ENCODE assay signal across 28 cellular contexts in the genomic region with DNA sequence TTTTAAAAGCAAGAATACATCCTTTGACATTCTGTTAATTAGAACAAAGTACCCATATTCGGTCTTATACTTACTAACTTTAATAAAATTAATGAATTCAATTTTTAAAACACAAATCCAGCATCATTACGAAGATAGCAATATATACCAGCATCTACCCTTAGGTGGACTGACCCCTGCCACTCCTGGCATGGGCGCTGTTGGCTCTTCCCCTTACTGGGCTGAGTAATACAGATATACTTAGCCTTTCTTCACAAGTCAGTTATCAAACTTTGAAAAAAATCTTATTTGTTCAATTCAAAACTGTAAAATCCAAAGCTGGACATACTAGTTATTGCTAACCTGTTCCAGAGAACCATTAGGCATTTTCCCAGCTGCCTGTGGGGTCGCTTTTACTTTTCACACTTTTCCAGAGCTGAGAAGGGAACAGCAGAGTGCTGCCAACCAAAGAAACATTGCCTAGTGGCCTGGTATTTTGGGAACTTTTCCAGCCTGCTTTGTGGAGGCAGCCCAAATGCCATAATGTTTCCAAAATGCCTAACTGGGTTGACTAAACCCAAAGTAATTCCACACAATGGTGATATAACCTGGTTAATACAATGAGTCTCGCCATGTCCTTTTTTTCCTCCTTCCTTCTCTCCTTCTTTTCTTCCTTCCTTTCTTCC.
"Had no signal": no experiment of that assay in that cellular context is flagged by ENCODE, and none has a peak within 500 bp of the region (broad histone marks: within the 10 kb centered on the region; RNA-seq: fewer than 3 reads in every experiment).

No MANE protein-coding gene starts in this region.

- DNase-seq: heart right ventricle; islet precursor cell; kidney glomerular epithelial cell; left cardiac atrium; lower lobe of right lung; mammary epithelial cell; mesendoderm; naive B cell; natural killer cell; nephron progenitor cell; ovary; stimulated activated CD4-positive, alpha-beta T cell treated with anti-CD3 and anti-CD28 coated beads, Interleukin-12 subunit alpha, Interleukin-12 subunit beta, amount 100 ng/mL, for 4 hours; stimulated activated CD4-positive, alpha-beta T cell treated with anti-CD3 and anti-CD28 coated beads, Interleukin-15, amount 100 ng/mL, for 24 hours; stimulated activated CD4-positive, alpha-beta T cell treated with anti-CD3 and anti-CD28 coated beads, Interleukin-4, amount 100 ng/mL, for 24 hours; stimulated activated naive CD4-positive, alpha-beta T cell; tibial artery; trophoblast cell; upper lobe of right lung had no signal

- H3K9ac ChIP-seq: neural progenitor cell had no signal

- H3K9me3 ChIP-seq: heart right ventricle, lower lobe of right lung, neutrophil, ovary, right atrium auricular region, suprapubic skin, thoracic aorta, tibial artery, upper lobe of right lung had no signal

- H3K36me3 ChIP-seq: heart right ventricle, lower lobe of right lung, neural progenitor cell, neutrophil, ovary, right atrium auricular region, suprapubic skin, thoracic aorta, tibial artery, upper lobe of right lung had no signal

- H3K4me3 ChIP-seq: heart right ventricle, hepatocyte, lower lobe of right lung, neural progenitor cell, ovary, right atrium auricular region, skin epidermis, suprapubic skin, thoracic aorta, tibial artery, upper lobe of right lung had no signal

- H3K4me1 ChIP-seq: lower lobe of right lung, neural progenitor cell, suprapubic skin, upper lobe of right lung had no signal

- ATAC-seq: left lobe of liver; lower lobe of right lung; natural killer cell; sciatic nerve; stimulated activated effector memory CD8-positive, alpha-beta T cell treated with anti-CD3 and anti-CD28 coated beads, Interleukin-12 subunit alpha, Interleukin-12 subunit beta, amount 100 ng/mL, for 72 hours; upper lobe of right lung had no signal

- H3K27me3 ChIP-seq: heart right ventricle, hepatocyte, neural progenitor cell, neutrophil, ovary, right atrium auricular region, suprapubic skin, tibial artery, upper lobe of right lung had no signal

- H3K27ac ChIP-seq: heart right ventricle, hepatocyte, lower lobe of right lung, neural progenitor cell, neutrophil, ovary, right atrium auricular region, skin epidermis, suprapubic skin, tibial artery, upper lobe of right lung had no signal
